ENCODE assay signal across 8 cellular contexts in the genomic region with DNA sequence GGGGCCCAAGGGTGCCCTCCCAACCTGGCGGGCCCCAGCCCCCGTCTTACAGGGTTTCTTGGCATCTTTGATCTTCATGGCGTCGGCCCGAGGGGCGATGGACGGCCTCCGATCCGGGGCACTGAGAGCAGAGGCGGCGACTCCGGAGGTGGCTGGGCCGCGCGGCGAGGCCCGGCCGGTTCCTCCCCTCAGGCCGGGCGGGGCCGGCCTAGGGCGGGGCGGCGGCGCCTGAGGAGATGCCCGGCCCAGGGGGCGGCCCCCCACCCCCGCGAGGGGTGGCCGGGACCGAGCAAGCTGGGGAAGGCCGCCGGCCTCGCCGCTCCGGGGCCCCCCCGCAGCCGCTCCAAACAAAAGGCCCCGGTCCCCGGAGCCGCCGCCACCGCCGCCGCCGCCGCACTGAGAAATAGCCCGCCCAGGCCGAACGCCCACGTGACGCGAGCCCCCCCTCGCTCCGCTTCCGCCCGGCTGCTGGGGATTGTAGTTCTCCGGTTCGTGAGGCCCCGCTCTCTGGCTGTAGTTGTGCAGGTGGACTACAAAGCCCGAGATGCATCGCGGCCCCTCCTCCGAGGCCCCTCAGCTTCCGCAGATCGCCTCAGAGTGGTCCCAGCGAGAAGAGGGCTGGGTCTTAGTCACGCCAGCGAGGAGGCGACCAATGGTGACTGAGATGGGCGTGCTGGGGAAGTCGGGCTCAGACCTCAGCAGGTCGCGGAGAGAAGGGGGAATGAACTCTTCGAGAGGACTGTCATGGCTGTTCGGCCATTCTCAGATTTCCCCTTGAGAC. TPM values are rescaled to one million over a fixed set of nuclear protein-coding genes. Genes with fewer than 3 reads are reported as not detected.
DNase-seq lines count a peak whose midpoint lies in the region; ATAC-seq and TF ChIP-seq lines count a peak whose summit lies in the region.

A gene (minus strand): TSS at position 163 of the 781 bp plus-strand sequence. CDS start 85 bp downstream, at position 78.

- H3K27ac ChIP-seq in RWPE2 (ENCODE audit: poor library complexity, severe bottlenecking): peak within 1 kb of the TSS; percentile 88
- peak within 1 kb of the TSS; percentile 92 for H3K27ac ChIP-seq in fibroblast of lung (ENCODE audit: insufficient read depth, low read length)
- peak within 1 kb of the TSS; percentile 83 for H3K27ac ChIP-seq in naive thymus-derived CD4-positive, alpha-beta T cell (ENCODE audit: low read depth, low read length)

- H3K9ac ChIP-seq in fibroblast of lung (ENCODE audit: insufficient read depth, low read length): peak within 1 kb of the TSS; percentile 94

- POLR2A ChIA-PET in naive thymus-derived CD4-positive, alpha-beta T cell (lab: Charles Lee): interaction anchor here (0.6 to 2.8 kb wide), 8 partner anchors 11 to 1058 kb away, joined by 3 to 16 read pairs (median 4); a partner anchor contains a TSS

- ATAC-seq in RWPE2 (ENCODE audit: low read depth): peak; percentile 96
- ATAC-seq in naive thymus-derived CD4-positive, alpha-beta T cell: peak; percentile 98
- ATAC-seq in stimulated activated naive B cell treated with anti-CD40 and anti-IgM and Interleukin-4, amounts not matched to agents 10 μg/mL and 1 μg/mL and 100 μg/mL, for 72 hours (replicated peaks): peak; percentile 93 to 96

- H3K4me1 ChIP-seq in RWPE2 (ENCODE audit: insufficient read depth, poor library complexity, severe bottlenecking) (peaks cover 27% of the 10 kb centered on the region), fibroblast of lung (ENCODE audit: control insufficient read depth, extremely low read depth, insufficient read depth, low read length) (peaks cover 7% of the 10 kb centered on the region)
- peaks cover 0 to 16% of the 10 kb centered on the region in 2 donors for H3K4me1 ChIP-seq in naive thymus-derived CD4-positive, alpha-beta T cell (ENCODE audit: control insufficient read depth in 2 of 2, insufficient read depth in 2 of 2, low read length in 2 of 2)

- H2AFZ ChIP-seq in fibroblast of lung (ENCODE audit: low read length): peak within 1 kb of the TSS; percentile 98

- CTCF ChIA-PET in naive thymus-derived CD4-positive, alpha-beta T cell (lab: Charles Lee): no interaction called here

- no peaks in the 10 kb centered on the region for H3K27me3 ChIP-seq in RWPE2 (ENCODE audit: insufficient read depth, poor library complexity, severe bottlenecking)
- H3K27me3 ChIP-seq in fibroblast of lung (ENCODE audit: control insufficient read depth, insufficient read depth, low read length): no peaks in the 10 kb centered on the region
- H3K27me3 ChIP-seq in naive thymus-derived CD4-positive, alpha-beta T cell (ENCODE audit: control insufficient read depth in 2 of 2, insufficient read depth in 2 of 2, low read length in 2 of 2): no peaks in the 10 kb centered on the region

- H3K4me3 ChIP-seq in RWPE2 (ENCODE audit: severe bottlenecking) (peak within 1 kb of the TSS; percentile 68), fibroblast of lung (replicated peaks in 1 of 4; ENCODE audit: control extremely low read depth in 1 of 4, insufficient read depth in 1 of 4, low read depth in 3 of 4, low read length in 4 of 4) (peak within 1 kb of the TSS; percentile 65 to 100 (median 74))
- peak within 1 kb of the TSS; percentile 79 for H3K4me3 ChIP-seq in naive thymus-derived CD4-positive, alpha-beta T cell (ENCODE audit: low read length)

- H3K79me2 ChIP-seq in fibroblast of lung (ENCODE audit: control insufficient read depth, insufficient read depth, low read length): peaks cover 46% of the 10 kb centered on the region

- peaks cover 40% of the 10 kb centered on the region for H3K36me3 Mint-ChIP-seq in activated T-helper 2 cell treated with anti-CD3 and anti-CD28 coated beads, Interferon-gamma antibody, Interleukin-2, Interleukin-4, amounts not matched to agents 10 μg/mL and 5 μg/mL and 100 μg/mL, durations not matched to agents 14 hours and 24 hours and 36 hours (ENCODE audit: low read depth)
- H3K36me3 Mint-ChIP-seq in naive thymus-derived CD4-positive, alpha-beta T cell: peaks cover 0 to 17% (median 5%) of the 10 kb centered on the region in 5 donors
- peaks cover 0 to 19% of the 10 kb centered on the region in 2 donors for H3K36me3 Mint-ChIP-seq in stimulated activated naive B cell treated with anti-CD40 and anti-IgM and Interleukin-4, amounts not matched to agents 10 μg/mL and 1 μg/mL and 100 μg/mL, for 72 hours

- peaks cover 3% of the 10 kb centered on the region for H3K9me3 Mint-ChIP-seq in activated T-helper 2 cell treated with anti-CD3 and anti-CD28 coated beads, Interferon-gamma antibody, Interleukin-2, Interleukin-4, amounts not matched to agents 10 μg/mL and 5 μg/mL and 100 μg/mL, durations not matched to agents 14 hours and 24 hours and 36 hours
- peaks cover 0 to 6% (median 0%) of the 10 kb centered on the region in 11 donors for H3K9me3 Mint-ChIP-seq in naive thymus-derived CD4-positive, alpha-beta T cell
- peaks cover 0 to 4% of the 10 kb centered on the region in 2 donors for H3K9me3 Mint-ChIP-seq in stimulated activated naive B cell treated with anti-CD40 and anti-IgM and Interleukin-4, amounts not matched to agents 10 μg/mL and 1 μg/mL and 100 μg/mL, for 72 hours

- H3K4me1 Mint-ChIP-seq in activated T-helper 2 cell treated with anti-CD3 and anti-CD28 coated beads, Interferon-gamma antibody, Interleukin-2, Interleukin-4, amounts not matched to agents 10 μg/mL and 5 μg/mL and 100 μg/mL, durations not matched to agents 14 hours and 24 hours and 36 hours (ENCODE audit: low read depth): peaks cover 32% of the 10 kb centered on the region
- H3K4me1 Mint-ChIP-seq in naive thymus-derived CD4-positive, alpha-beta T cell: peaks cover 19 to 48% (median 44%) of the 10 kb centered on the region in 7 donors
- H3K4me1 Mint-ChIP-seq in stimulated activated naive B cell treated with anti-CD40 and anti-IgM and Interleukin-4, amounts not matched to agents 10 μg/mL and 1 μg/mL and 100 μg/mL, for 72 hours: peaks cover 23 to 46% of the 10 kb centered on the region in 2 donors

- TF ChIP-seq CTCF in RWPE2 (IDR thresholded peaks at IDR 0.05; ENCODE audit: poor library complexity, severe bottlenecking) (no peak), fibroblast of lung (conservative IDR thresholded peaks at IDR 0.05 in 1 of 2, IDR thresholded peaks at IDR 0.05 in 1 of 2; ENCODE audit: low read depth in 1 of 2, low read length in 2 of 2) (no peak)

- DNase-seq in EH (ENCODE audit: low read depth) (peak; percentile 100), H4 (ENCODE audit: low spot score) (peak; percentile 99), LoVo (ENCODE audit: low spot score) (peak; percentile 99), RWPE2 (ENCODE audit: low spot score) (peak; percentile 100), fibroblast of lung (ENCODE audit: low read depth in 2 of 2) (peak; percentile 99 to 100)
- peak; percentile 97 for DNase-seq in activated T-helper 2 cell treated with anti-CD3 and anti-CD28 coated beads, Interferon-gamma antibody, Interleukin-2, Interleukin-4, amounts not matched to agents 10 μg/mL and 5 μg/mL and 100 μg/mL, durations not matched to agents 14 hours and 24 hours and 36 hours (ENCODE audit: low spot score)
- peak; percentile 90 to 96 (median 95) for DNase-seq in naive thymus-derived CD4-positive, alpha-beta T cell
- DNase-seq in stimulated activated naive B cell treated with anti-CD40 and anti-IgM and Interleukin-4, amounts not matched to agents 10 μg/mL and 1 μg/mL and 100 μg/mL, for 72 hours: peak; percentile 99

- H3K27ac Mint-ChIP-seq in activated T-helper 2 cell treated with anti-CD3 and anti-CD28 coated beads, Interferon-gamma antibody, Interleukin-2, Interleukin-4, amounts not matched to agents 10 μg/mL and 5 μg/mL and 100 μg/mL, durations not matched to agents 14 hours and 24 hours and 36 hours: peak within 1 kb of the TSS; percentile 94
- H3K27ac Mint-ChIP-seq in naive thymus-derived CD4-positive, alpha-beta T cell: peak within 1 kb of the TSS; percentile 87 to 100 (median 97)
- H3K27ac Mint-ChIP-seq in stimulated activated naive B cell treated with anti-CD40 and anti-IgM and Interleukin-4, amounts not matched to agents 10 μg/mL and 1 μg/mL and 100 μg/mL, for 72 hours: peak within 1 kb of the TSS; percentile 99

- peaks cover 39% of the 10 kb centered on the region for H3K36me3 ChIP-seq in RWPE2 (ENCODE audit: low read depth)
- H3K36me3 ChIP-seq in fibroblast of lung (ENCODE audit: control insufficient read depth, insufficient read depth, low read length): no peaks in the 10 kb centered on the region
- peaks cover 0 to 4% (median 0%) of the 10 kb centered on the region in 3 experiments for H3K36me3 ChIP-seq in naive thymus-derived CD4-positive, alpha-beta T cell (ENCODE audit: control insufficient read depth in 2 of 3, insufficient read depth in 3 of 3, low read length in 3 of 3)

- H3K9me3 ChIP-seq in RWPE2 (ENCODE audit: severe bottlenecking) (no peaks in the 10 kb centered on the region), fibroblast of lung (ENCODE audit: control insufficient read depth, insufficient read depth, low read depth, low read length) (no peaks in the 10 kb centered on the region)
- H3K9me3 ChIP-seq in naive thymus-derived CD4-positive, alpha-beta T cell (ENCODE audit: control insufficient read depth in 2 of 3, low read length in 3 of 3): no peaks in the 10 kb centered on the region

- peaks cover 4% of the 10 kb centered on the region for H4K20me1 ChIP-seq in fibroblast of lung (ENCODE audit: control insufficient read depth, extremely low read depth, insufficient read depth, low read length)

- H3K4me3 Mint-ChIP-seq in activated T-helper 2 cell treated with anti-CD3 and anti-CD28 coated beads, Interferon-gamma antibody, Interleukin-2, Interleukin-4, amounts not matched to agents 10 μg/mL and 5 μg/mL and 100 μg/mL, durations not matched to agents 14 hours and 24 hours and 36 hours (ENCODE audit: low read depth): peak within 1 kb of the TSS; percentile 94
- peak within 1 kb of the TSS; percentile 88 to 100 (median 95) for H3K4me3 Mint-ChIP-seq in naive thymus-derived CD4-positive, alpha-beta T cell
- H3K4me3 Mint-ChIP-seq in stimulated activated naive B cell treated with anti-CD40 and anti-IgM and Interleukin-4, amounts not matched to agents 10 μg/mL and 1 μg/mL and 100 μg/mL, for 72 hours: peak within 1 kb of the TSS; percentile 90 to 94

- peak within 1 kb of the TSS; percentile 100 for H3K4me2 ChIP-seq in fibroblast of lung (ENCODE audit: extremely low read depth, insufficient read depth, low read length)

- intact Hi-C loops in activated T-helper 2 cell treated with anti-CD3 and anti-CD28 coated beads, Interferon-gamma antibody, Interleukin-2, Interleukin-4, amounts not matched to agents 10 μg/mL and 5 μg/mL and 100 μg/mL, durations not matched to agents 14 hours and 24 hours and 36 hours (cut with micrococcal nuclease): loop anchor here (1.0 to 10.0 kb wide), 6 partner anchors 29 to 1751 kb away; a partner anchor contains a TSS
- intact Hi-C loops in naive thymus-derived CD4-positive, alpha-beta T cell (cut with micrococcal nuclease): loop anchor here (1.0 to 5.0 kb wide), 12 partner anchors 34 to 1059 kb away; a partner anchor contains a TSS

- no peaks in the 10 kb centered on the region for H3K27me3 Mint-ChIP-seq in activated T-helper 2 cell treated with anti-CD3 and anti-CD28 coated beads, Interferon-gamma antibody, Interleukin-2, Interleukin-4, amounts not matched to agents 10 μg/mL and 5 μg/mL and 100 μg/mL, durations not matched to agents 14 hours and 24 hours and 36 hours (ENCODE audit: low read depth)
- H3K27me3 Mint-ChIP-seq in naive thymus-derived CD4-positive, alpha-beta T cell: peaks cover 0 to 4% (median 0%) of the 10 kb centered on the region in 5 donors
- no peaks in the 10 kb centered on the region for H3K27me3 Mint-ChIP-seq in stimulated activated naive B cell treated with anti-CD40 and anti-IgM and Interleukin-4, amounts not matched to agents 10 μg/mL and 1 μg/mL and 100 μg/mL, for 72 hours

RNA-seq across cellular contexts. Expression of the gene that starts here (rescaled TPM):
- 29.5 and 33.0 TPM in 2 replicates for total RNA-seq in H4 (2014; rRNA removed; shearing (Covaris generic))
- 74.5 and 87.1 TPM in 2 replicates for total RNA-seq in activated T-helper 2 cell treated with anti-CD3 and anti-CD28 coated beads, Interferon-gamma antibody, Interleukin-2, Interleukin-4, amounts not matched to agents 10 μg/mL and 5 μg/mL and 100 μg/mL, durations not matched to agents 14 hours and 24 hours and 36 hours
- 38.8 and 41.5 TPM in 2 replicates for total RNA-seq in fibroblast of lung
- polyA plus RNA-seq in fibroblast of lung: 14.9 and 26.9 TPM in 2 replicates
- polyA plus RNA-seq in fibroblast of lung (2012): 20.1 and 20.3 TPM in 2 replicates
- 1.9 and 2.4 TPM in 2 replicates for polyA minus RNA-seq in fibroblast of lung (ENCODE audit: low replicate concordance)
- total RNA-seq in naive thymus-derived CD4-positive, alpha-beta T cell: 10 to 100 TPM; 31.2 to 52.2 (median 41.5) TPM
- polyA plus RNA-seq in naive thymus-derived CD4-positive, alpha-beta T cell: 1 to 10 TPM; 1.5 to 7.5 TPM

Comparison
In these comparisons a context has a peak if more than half of its experiments do, and no peak if none do; other contexts are left out.
1. Peak in every context shown above with its lines: DNase-seq, ATAC-seq, H3K4me3 ChIP-seq and H3K27ac ChIP-seq.